2 cellular contexts compared by ENCODE assay signal in genomic region chr5:34731435-34732232, GRCh38.
TF ChIP-seq lines count a peak whose summit lies in the region.

No MANE protein-coding gene starts in this region.

TF ChIP-seq in A549, 52 proteins besides CTCF, POLR2A, EP300 and RAD21 (continued from another document):
- no peak for TF ChIP-seq BHLHE40 (IDR thresholded peaks at IDR 0.05; ENCODE audit: low read depth, low read length)
- no peak for TF ChIP-seq GATA3 (IDR thresholded peaks at IDR 0.05; ENCODE audit: borderline replicate concordance)
- TF ChIP-seq BCL3 (IDR thresholded peaks at IDR 0.05) = no peak
- TF ChIP-seq MAFK (IDR thresholded peaks at IDR 0.05; ENCODE audit: partially characterized antibody) = no peak
- TF ChIP-seq RNF2 (IDR thresholded peaks at IDR 0.05; ENCODE audit: borderline replicate concordance, low read depth) = no peak
- TF ChIP-seq HOXB5 (CRISPR knock-in tag; IDR thresholded peaks at IDR 0.05) = no peak
- TF ChIP-seq HES2 (IDR thresholded peaks at IDR 0.05) = no peak
- TF ChIP-seq ZFP36 (IDR thresholded peaks at IDR 0.05; ENCODE audit: borderline replicate concordance, partially characterized antibody) = no peak

TF ChIP-seq in GM12878, 131 proteins besides CTCF, POLR2A, EP300 and RAD21 (continued from another document):
- TF ChIP-seq SKIL (IDR thresholded peaks at IDR 0.05; ENCODE audit: low read depth, poor library complexity, severe bottlenecking) (no peak), E2F8 (IDR thresholded peaks at IDR 0.05; ENCODE audit: low read depth, partially characterized antibody) (no peak)
